Comparison of ENCODE assay signal across 20 cellular contexts in genomic region chr10:74754397-74754796, GRCh38.
DNase-seq lines count a peak whose midpoint lies in the region; ATAC-seq and TF ChIP-seq lines count a peak whose summit lies in the region.
"Had no signal": no experiment of that assay in that cellular context is flagged by ENCODE, and none has a peak within 500 bp of the region (broad histone marks: within the 10 kb centered on the region; RNA-seq: fewer than 3 reads in every experiment).

No MANE protein-coding gene starts in this region.

- peak overlapping the region; percentile 29 for H3K4me3 Mint-ChIP-seq in activated naive CD8-positive, alpha-beta T cell treated with anti-CD3 and anti-CD28 coated beads, Interleukin-2, amount 10 ng/mL, durations not matched to agents 7 days and 5 days
- H3K4me3 Mint-ChIP-seq in activated naive CD8-positive, alpha-beta T cell treated with anti-CD3 and anti-CD28 coated beads, Interleukin-2, amount 50 U/mL, for 24 hours = no peak overlapping the region
- no peak overlapping the region for H3K4me3 Mint-ChIP-seq in mesothelial cell of epicardium
- H3K4me3 Mint-ChIP-seq: activated naive CD8-positive, alpha-beta T cell treated with anti-CD3 and anti-CD28 coated beads for 36 hours; activated T-helper 1 cell treated with anti-CD3 and anti-CD28 coated beads, Interleukin-12 subunit alpha, Interleukin-12 subunit beta, Interleukin-2, Interleukin-4 antibody, amounts not matched to agents 30 ng/mL and 10 ng/mL and 1 ng/mL, durations not matched to agents 14 hours and 24 hours and 36 hours; stimulated activated naive CD8-positive, alpha-beta T cell treated with anti-CD3 and anti-CD28 coated beads, Interleukin-15, Interleukin-2, amounts not matched to agents 100 ng/mL and 50 ng/mL, for 24 hours; T-helper 1 cell treated with Interleukin-12 subunit alpha and Interleukin-12 subunit beta and Interleukin-4 antibody, amounts not matched to agents 30 μg/mL and 1 μg/mL, for 36 hours; type B pancreatic cell; WTC11 had no signal

- peak; percentile 49 for ATAC-seq in activated naive CD8-positive, alpha-beta T cell treated with anti-CD3 and anti-CD28 coated beads, Interleukin-2, amount 10 ng/mL, durations not matched to agents 7 days and 5 days (ENCODE audit: low read depth)
- no peak for ATAC-seq in activated naive CD8-positive, alpha-beta T cell treated with anti-CD3 and anti-CD28 coated beads, Interleukin-2, amount 50 U/mL, for 24 hours
- ATAC-seq: sciatic nerve had no signal

- H3K27ac Mint-ChIP-seq in activated naive CD8-positive, alpha-beta T cell treated with anti-CD3 and anti-CD28 coated beads, Interleukin-2, amount 10 ng/mL, durations not matched to agents 7 days and 5 days = peak overlapping the region; percentile 73
- no peak overlapping the region for H3K27ac Mint-ChIP-seq in activated naive CD8-positive, alpha-beta T cell treated with anti-CD3 and anti-CD28 coated beads, Interleukin-2, amount 50 U/mL, for 24 hours
- H3K27ac Mint-ChIP-seq in mesothelial cell of epicardium = peak overlapping the region; percentile 72
- H3K27ac Mint-ChIP-seq: activated naive CD8-positive, alpha-beta T cell treated with anti-CD3 and anti-CD28 coated beads for 36 hours; activated T-helper 1 cell treated with anti-CD3 and anti-CD28 coated beads, Interleukin-12 subunit alpha, Interleukin-12 subunit beta, Interleukin-2, Interleukin-4 antibody, amounts not matched to agents 30 ng/mL and 10 ng/mL and 1 ng/mL, durations not matched to agents 14 hours and 24 hours and 36 hours; stimulated activated naive CD8-positive, alpha-beta T cell treated with anti-CD3 and anti-CD28 coated beads, Interleukin-15, Interleukin-2, amounts not matched to agents 100 ng/mL and 50 ng/mL, for 24 hours; T-helper 1 cell treated with Interleukin-12 subunit alpha and Interleukin-12 subunit beta and Interleukin-4 antibody, amounts not matched to agents 30 μg/mL and 1 μg/mL, for 36 hours; type B pancreatic cell; WTC11 had no signal

- no peaks in the 10 kb centered on the region for H3K9me3 Mint-ChIP-seq in activated naive CD8-positive, alpha-beta T cell treated with anti-CD3 and anti-CD28 coated beads, Interleukin-2, amount 10 ng/mL, durations not matched to agents 7 days and 5 days
- no peaks in the 10 kb centered on the region for H3K9me3 Mint-ChIP-seq in activated naive CD8-positive, alpha-beta T cell treated with anti-CD3 and anti-CD28 coated beads, Interleukin-2, amount 50 U/mL, for 24 hours
- no peaks in the 10 kb centered on the region for H3K9me3 Mint-ChIP-seq in mesothelial cell of epicardium
- H3K9me3 Mint-ChIP-seq: activated naive CD8-positive, alpha-beta T cell treated with anti-CD3 and anti-CD28 coated beads for 36 hours; activated T-helper 1 cell treated with anti-CD3 and anti-CD28 coated beads, Interleukin-12 subunit alpha, Interleukin-12 subunit beta, Interleukin-2, Interleukin-4 antibody, amounts not matched to agents 30 ng/mL and 10 ng/mL and 1 ng/mL, durations not matched to agents 14 hours and 24 hours and 36 hours; stimulated activated naive CD8-positive, alpha-beta T cell treated with anti-CD3 and anti-CD28 coated beads, Interleukin-15, Interleukin-2, amounts not matched to agents 100 ng/mL and 50 ng/mL, for 24 hours; T-helper 1 cell treated with Interleukin-12 subunit alpha and Interleukin-12 subunit beta and Interleukin-4 antibody, amounts not matched to agents 30 μg/mL and 1 μg/mL, for 36 hours; type B pancreatic cell; WTC11 had no signal

- POLR2A ChIA-PET in activated naive CD8-positive, alpha-beta T cell treated with anti-CD3 and anti-CD28 coated beads, Interleukin-2, amount 10 ng/mL, durations not matched to agents 7 days and 5 days (lab: Charles Lee) = interaction anchor here (1.2 kb wide), 1 partner anchor 72 kb away, joined by 5 read pairs; the partner anchor contains the start of gene KAT6B

- no peak for TF ChIP-seq CTCF in VCaP (conservative IDR thresholded peaks at IDR 0.05)
- TF ChIP-seq CTCF in mesothelial cell of epicardium (IDR thresholded peaks at IDR 0.05; ENCODE audit: unreplicated experiment) = no peak
- TF ChIP-seq CTCF in GM20000 (IDR thresholded peaks at IDR 0.05; ENCODE audit: extremely low read depth, missing control alignments) = no peak

- peaks cover 20% of the 10 kb centered on the region for H3K4me1 Mint-ChIP-seq in activated naive CD8-positive, alpha-beta T cell treated with anti-CD3 and anti-CD28 coated beads, Interleukin-2, amount 10 ng/mL, durations not matched to agents 7 days and 5 days
- H3K4me1 Mint-ChIP-seq in activated naive CD8-positive, alpha-beta T cell treated with anti-CD3 and anti-CD28 coated beads, Interleukin-2, amount 50 U/mL, for 24 hours = peaks cover 14% of the 10 kb centered on the region
- H3K4me1 Mint-ChIP-seq in mesothelial cell of epicardium = peaks cover 17% of the 10 kb centered on the region

- H3K27ac ChIP-seq in VCaP = peak overlapping the region; percentile 26
- H3K27ac ChIP-seq: ovary, SJCRH30 had no signal

- no peak for DNase-seq in activated naive CD8-positive, alpha-beta T cell treated with anti-CD3 and anti-CD28 coated beads, Interleukin-2, amount 10 ng/mL, durations not matched to agents 7 days and 5 days
- no peak for DNase-seq in activated naive CD8-positive, alpha-beta T cell treated with anti-CD3 and anti-CD28 coated beads, Interleukin-2, amount 50 U/mL, for 24 hours
- DNase-seq in mesothelial cell of epicardium (ENCODE audit: low spot score in 2 of 2, unreplicated experiment in 2 of 2) = no peak
- no peak for DNase-seq in GM20000 (ENCODE audit: low spot score)
- DNase-seq in T1000 (lab: John Stamatoyannopoulos, UW) = no peak
- no peak for DNase-seq in NCI-H2107 (lab: John Stamatoyannopoulos, UW)
- no peak for DNase-seq in Ammon's horn (ENCODE audit: low spot score)
- DNase-seq: activated naive CD8-positive, alpha-beta T cell treated with anti-CD3 and anti-CD28 coated beads for 36 hours; dermis blood vessel endothelial cell; NCI-H1417 treated with DMSO at 0.1 percent for 48 hours; SJCRH30; stimulated activated CD4-positive, alpha-beta T cell treated with anti-CD3 and anti-CD28 coated beads, Interleukin-1b, Interleukin-23, amount 100 ng/mL, for 48 hours had no signal

- H3K27me3 Mint-ChIP-seq in activated naive CD8-positive, alpha-beta T cell treated with anti-CD3 and anti-CD28 coated beads, Interleukin-2, amount 10 ng/mL, durations not matched to agents 7 days and 5 days = peaks cover 2% of the 10 kb centered on the region
- H3K27me3 Mint-ChIP-seq in activated naive CD8-positive, alpha-beta T cell treated with anti-CD3 and anti-CD28 coated beads, Interleukin-2, amount 50 U/mL, for 24 hours = no peaks in the 10 kb centered on the region
- no peaks in the 10 kb centered on the region for H3K27me3 Mint-ChIP-seq in mesothelial cell of epicardium (ENCODE audit: low read depth)
- H3K27me3 Mint-ChIP-seq: activated naive CD8-positive, alpha-beta T cell treated with anti-CD3 and anti-CD28 coated beads for 36 hours; stimulated activated naive CD8-positive, alpha-beta T cell treated with anti-CD3 and anti-CD28 coated beads, Interleukin-15, Interleukin-2, amounts not matched to agents 100 ng/mL and 50 ng/mL, for 24 hours; type B pancreatic cell had no signal

- no peaks in the 10 kb centered on the region for H3K36me3 Mint-ChIP-seq in activated naive CD8-positive, alpha-beta T cell treated with anti-CD3 and anti-CD28 coated beads, Interleukin-2, amount 10 ng/mL, durations not matched to agents 7 days and 5 days
- no peaks in the 10 kb centered on the region for H3K36me3 Mint-ChIP-seq in activated naive CD8-positive, alpha-beta T cell treated with anti-CD3 and anti-CD28 coated beads, Interleukin-2, amount 50 U/mL, for 24 hours (ENCODE audit: low read depth)
- no peaks in the 10 kb centered on the region for H3K36me3 Mint-ChIP-seq in mesothelial cell of epicardium
- H3K36me3 Mint-ChIP-seq: activated naive CD8-positive, alpha-beta T cell treated with anti-CD3 and anti-CD28 coated beads for 36 hours; type B pancreatic cell; WTC11 had no signal
